Comparison of ENCODE assay signal across 1 cellular context in the genomic region with DNA sequence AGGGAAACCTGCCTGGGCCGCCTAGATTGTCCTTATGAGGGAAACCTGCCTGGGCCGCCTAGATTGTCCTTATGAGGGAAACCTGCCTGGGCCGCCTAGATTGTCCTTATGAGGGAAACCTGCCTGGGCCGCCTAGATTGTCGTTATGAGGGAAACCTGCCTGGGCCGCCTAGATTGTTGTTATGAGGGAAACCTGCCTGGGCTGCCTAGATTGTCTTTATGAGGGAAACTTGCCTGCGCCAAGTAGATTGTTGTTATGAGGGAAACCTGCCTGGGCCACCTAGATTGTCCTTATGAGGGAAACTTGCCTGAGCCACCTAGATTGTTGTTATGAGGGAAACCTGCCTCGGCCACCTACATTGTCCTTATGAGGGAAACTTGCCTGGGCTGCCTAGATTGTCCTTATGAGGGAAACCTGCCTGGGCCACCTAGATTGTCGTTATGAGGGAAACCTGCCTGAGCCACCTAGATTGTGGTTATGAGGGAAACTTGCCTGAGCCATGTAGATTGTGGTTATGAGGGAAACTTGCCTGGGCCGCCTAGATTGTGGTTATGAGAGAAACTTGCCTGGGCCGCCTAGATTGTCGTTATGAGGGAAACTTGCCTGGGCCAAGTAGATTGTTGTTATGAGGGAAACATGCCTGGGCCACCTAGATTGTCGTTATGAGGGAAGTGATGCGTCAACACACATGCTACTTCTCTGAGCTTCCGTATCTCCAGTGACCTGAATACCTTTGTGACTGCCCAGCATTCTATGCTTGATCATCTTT.
TF ChIP-seq lines count a peak whose summit lies in the region.
"Not testable (repeated sequence)": the region's sequence is repeated elsewhere in the genome, so short reads cannot be mapped to it uniquely, and the experiment has no call there.

No MANE protein-coding gene starts in this region.

TF ChIP-seq in K562, 482 proteins besides CTCF, POLR2A, EP300 and RAD21 (continued from another document and continues in another):
- TF ChIP-seq, protein P1, sequence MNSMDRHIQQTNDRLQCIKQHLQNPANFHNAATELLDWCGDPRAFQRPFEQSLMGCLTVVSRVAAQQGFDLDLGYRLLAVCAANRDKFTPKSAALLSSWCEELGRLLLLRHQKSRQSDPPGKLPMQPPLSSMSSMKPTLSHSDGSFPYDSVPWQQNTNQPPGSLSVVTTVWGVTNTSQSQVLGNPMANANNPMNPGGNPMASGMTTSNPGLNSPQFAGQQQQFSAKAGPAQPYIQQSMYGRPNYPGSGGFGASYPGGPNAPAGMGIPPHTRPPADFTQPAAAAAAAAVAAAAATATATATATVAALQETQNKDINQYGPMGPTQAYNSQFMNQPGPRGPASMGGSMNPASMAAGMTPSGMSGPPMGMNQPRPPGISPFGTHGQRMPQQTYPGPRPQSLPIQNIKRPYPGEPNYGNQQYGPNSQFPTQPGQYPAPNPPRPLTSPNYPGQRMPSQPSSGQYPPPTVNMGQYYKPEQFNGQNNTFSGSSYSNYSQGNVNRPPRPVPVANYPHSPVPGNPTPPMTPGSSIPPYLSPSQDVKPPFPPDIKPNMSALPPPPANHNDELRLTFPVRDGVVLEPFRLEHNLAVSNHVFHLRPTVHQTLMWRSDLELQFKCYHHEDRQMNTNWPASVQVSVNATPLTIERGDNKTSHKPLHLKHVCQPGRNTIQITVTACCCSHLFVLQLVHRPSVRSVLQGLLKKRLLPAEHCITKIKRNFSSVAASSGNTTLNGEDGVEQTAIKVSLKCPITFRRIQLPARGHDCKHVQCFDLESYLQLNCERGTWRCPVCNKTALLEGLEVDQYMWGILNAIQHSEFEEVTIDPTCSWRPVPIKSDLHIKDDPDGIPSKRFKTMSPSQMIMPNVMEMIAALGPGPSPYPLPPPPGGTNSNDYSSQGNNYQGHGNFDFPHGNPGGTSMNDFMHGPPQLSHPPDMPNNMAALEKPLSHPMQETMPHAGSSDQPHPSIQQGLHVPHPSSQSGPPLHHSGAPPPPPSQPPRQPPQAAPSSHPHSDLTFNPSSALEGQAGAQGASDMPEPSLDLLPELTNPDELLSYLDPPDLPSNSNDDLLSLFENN (IDR thresholded peaks at IDR 0.05; ENCODE audit: low read depth in 2 of 2, low read length in 2 of 2): peak in 1 of 2 experiments; percentile 99; a peak in 2 of 4 replicates
- TF ChIP-seq GATA2 (CRISPR knock-in tag; IDR thresholded peaks at IDR 0.05) (peak; percentile 98), TOE1 (IDR thresholded peaks at IDR 0.05; ENCODE audit: borderline replicate concordance) (0 out of 2 replicates have a peak, but pooled peaks have one; percentile 46), CREM (IDR thresholded peaks at IDR 0.05; ENCODE audit: low read depth) (peak; percentile 90), ELF1 (tag; IDR thresholded peaks at IDR 0.05) (0 out of 2 replicates have a peak, but pooled peaks have one; percentile 27), SMARCE1 (IDR thresholded peaks at IDR 0.05) (peak; percentile 86; the same call in 1 of the 2 replicates), C11orf30 (IDR thresholded peaks at IDR 0.05; ENCODE audit: low read depth) (peak; percentile 55; the same call in 1 of the 2 replicates), CBFA2T2 (conservative IDR thresholded peaks at IDR 0.05) (peak; percentile 98), ATF1 (tag; IDR thresholded peaks at IDR 0.05) (peak; percentile 73), FOSL1 (tag; conservative IDR thresholded peaks at IDR 0.05) (peak; percentile 90), MXI1 (IDR thresholded peaks at IDR 0.05; ENCODE audit: low read depth, low read length) (peak; percentile 91), TAF1 (IDR thresholded peaks at IDR 0.05; ENCODE audit: control insufficient read depth, extremely low read depth, insufficient read depth, low read length, severe bottlenecking) (peak; percentile 60), MEF2A (IDR thresholded peaks at IDR 0.05; ENCODE audit: control insufficient read depth, low read depth, low read length) (peak; percentile 71), FOXM1 (IDR thresholded peaks at IDR 0.05; ENCODE audit: low read depth) (peak; percentile 83), ETV6 (IDR thresholded peaks at IDR 0.05; ENCODE audit: borderline replicate concordance in 1 of 2, low read depth in 2 of 2, low read length in 1 of 2) (peak; percentile 37 to 89; a peak in 3 of 4 replicates), ESRRA (IDR thresholded peaks at IDR 0.05; ENCODE audit: borderline replicate concordance, low read depth) (peak; percentile 89; the same call in 1 of the 2 replicates), BMI1 (IDR thresholded peaks at IDR 0.05; ENCODE audit: low read length) (0 out of 2 replicates have a peak, but pooled peaks have one; percentile 40), BHLHE40 (IDR thresholded peaks at IDR 0.05; ENCODE audit: low read length) (peak; percentile 61), KHSRP (IDR thresholded peaks at IDR 0.05) (peak; percentile 68; the same call in 1 of the 2 replicates), ZNF175 (CRISPR knock-in tag; IDR thresholded peaks at IDR 0.05; ENCODE audit: low read depth) (peak; percentile 82), RUNX1 (IDR thresholded peaks at IDR 0.05; ENCODE audit: low read depth) (peak; percentile 96), SP1 (CRISPR knock-in tag; IDR thresholded peaks at IDR 0.05) (peak; percentile 61; the same call in 1 of the 2 replicates), TCF3 (CRISPR knock-in tag; IDR thresholded peaks at IDR 0.05) (peak; percentile 97), MEF2D (tag; conservative IDR thresholded peaks at IDR 0.05; ENCODE audit: low read depth) (peak; percentile 52; the same call in 1 of the 2 replicates), MYNN (IDR thresholded peaks at IDR 0.05) (peak; percentile 36; the same call in 1 of the 2 replicates), RCOR1 (IDR thresholded peaks at IDR 0.05; ENCODE audit: borderline replicate concordance in 1 of 2, low read depth in 2 of 2, low read length in 2 of 2) (peak; percentile 64 to 90; a peak in 3 of 4 replicates), ZNF766 (CRISPR knock-in tag; conservative IDR thresholded peaks at IDR 0.05) (peak; percentile 91)
- TF ChIP-seq TOE1 (CRISPR knock-in tag; IDR thresholded peaks at IDR 0.05; ENCODE audit: borderline replicate concordance, low read depth); ATF1 (CRISPR knock-in tag; IDR thresholded peaks at IDR 0.05); FOXM1 (CRISPR knock-in tag; IDR thresholded peaks at IDR 0.05; ENCODE audit: low read depth); ETV6 (CRISPR knock-in tag; IDR thresholded peaks at IDR 0.05; ENCODE audit: borderline replicate concordance); MYNN (CRISPR knock-in tag; IDR thresholded peaks at IDR 0.05): not testable (repeated sequence)
- TF ChIP-seq, protein P2, sequence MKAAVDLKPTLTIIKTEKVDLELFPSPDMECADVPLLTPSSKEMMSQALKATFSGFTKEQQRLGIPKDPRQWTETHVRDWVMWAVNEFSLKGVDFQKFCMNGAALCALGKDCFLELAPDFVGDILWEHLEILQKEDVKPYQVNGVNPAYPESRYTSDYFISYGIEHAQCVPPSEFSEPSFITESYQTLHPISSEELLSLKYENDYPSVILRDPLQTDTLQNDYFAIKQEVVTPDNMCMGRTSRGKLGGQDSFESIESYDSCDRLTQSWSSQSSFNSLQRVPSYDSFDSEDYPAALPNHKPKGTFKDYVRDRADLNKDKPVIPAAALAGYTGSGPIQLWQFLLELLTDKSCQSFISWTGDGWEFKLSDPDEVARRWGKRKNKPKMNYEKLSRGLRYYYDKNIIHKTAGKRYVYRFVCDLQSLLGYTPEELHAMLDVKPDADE (conservative IDR thresholded peaks at IDR 0.05; ENCODE audit: control insufficient read depth, low read depth, low read length): peak; percentile 89
- TF ChIP-seq, protein P3, sequence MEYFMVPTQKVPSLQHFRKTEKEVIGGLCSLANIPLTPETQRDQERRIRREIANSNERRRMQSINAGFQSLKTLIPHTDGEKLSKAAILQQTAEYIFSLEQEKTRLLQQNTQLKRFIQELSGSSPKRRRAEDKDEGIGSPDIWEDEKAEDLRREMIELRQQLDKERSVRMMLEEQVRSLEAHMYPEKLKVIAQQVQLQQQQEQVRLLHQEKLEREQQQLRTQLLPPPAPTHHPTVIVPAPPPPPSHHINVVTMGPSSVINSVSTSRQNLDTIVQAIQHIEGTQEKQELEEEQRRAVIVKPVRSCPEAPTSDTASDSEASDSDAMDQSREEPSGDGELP (CRISPR knock-in tag; IDR thresholded peaks at IDR 0.05; ENCODE audit: borderline replicate concordance): peak; percentile 51; the same call in 1 of the 2 replicates
- TF ChIP-seq, protein P4, sequence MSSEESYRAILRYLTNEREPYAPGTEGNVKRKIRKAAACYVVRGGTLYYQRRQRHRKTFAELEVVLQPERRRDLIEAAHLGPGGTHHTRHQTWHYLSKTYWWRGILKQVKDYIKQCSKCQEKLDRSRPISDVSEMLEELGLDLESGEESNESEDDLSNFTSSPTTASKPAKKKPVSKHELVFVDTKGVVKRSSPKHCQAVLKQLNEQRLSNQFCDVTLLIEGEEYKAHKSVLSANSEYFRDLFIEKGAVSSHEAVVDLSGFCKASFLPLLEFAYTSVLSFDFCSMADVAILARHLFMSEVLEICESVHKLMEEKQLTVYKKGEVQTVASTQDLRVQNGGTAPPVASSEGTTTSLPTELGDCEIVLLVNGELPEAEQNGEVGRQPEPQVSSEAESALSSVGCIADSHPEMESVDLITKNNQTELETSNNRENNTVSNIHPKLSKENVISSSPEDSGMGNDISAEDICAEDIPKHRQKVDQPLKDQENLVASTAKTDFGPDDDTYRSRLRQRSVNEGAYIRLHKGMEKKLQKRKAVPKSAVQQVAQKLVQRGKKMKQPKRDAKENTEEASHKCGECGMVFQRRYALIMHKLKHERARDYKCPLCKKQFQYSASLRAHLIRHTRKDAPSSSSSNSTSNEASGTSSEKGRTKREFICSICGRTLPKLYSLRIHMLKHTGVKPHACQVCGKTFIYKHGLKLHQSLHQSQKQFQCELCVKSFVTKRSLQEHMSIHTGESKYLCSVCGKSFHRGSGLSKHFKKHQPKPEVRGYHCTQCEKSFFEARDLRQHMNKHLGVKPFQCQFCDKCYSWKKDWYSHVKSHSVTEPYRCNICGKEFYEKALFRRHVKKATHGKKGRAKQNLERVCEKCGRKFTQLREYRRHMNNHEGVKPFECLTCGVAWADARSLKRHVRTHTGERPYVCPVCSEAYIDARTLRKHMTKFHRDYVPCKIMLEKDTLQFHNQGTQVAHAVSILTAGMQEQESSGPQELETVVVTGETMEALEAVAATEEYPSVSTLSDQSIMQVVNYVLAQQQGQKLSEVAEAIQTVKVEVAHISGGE (CRISPR knock-in tag; IDR thresholded peaks at IDR 0.05): peak in 1 of 3 experiments; percentile 67; a peak in 2 of 6 replicates
- TF ChIP-seq, protein P5, sequence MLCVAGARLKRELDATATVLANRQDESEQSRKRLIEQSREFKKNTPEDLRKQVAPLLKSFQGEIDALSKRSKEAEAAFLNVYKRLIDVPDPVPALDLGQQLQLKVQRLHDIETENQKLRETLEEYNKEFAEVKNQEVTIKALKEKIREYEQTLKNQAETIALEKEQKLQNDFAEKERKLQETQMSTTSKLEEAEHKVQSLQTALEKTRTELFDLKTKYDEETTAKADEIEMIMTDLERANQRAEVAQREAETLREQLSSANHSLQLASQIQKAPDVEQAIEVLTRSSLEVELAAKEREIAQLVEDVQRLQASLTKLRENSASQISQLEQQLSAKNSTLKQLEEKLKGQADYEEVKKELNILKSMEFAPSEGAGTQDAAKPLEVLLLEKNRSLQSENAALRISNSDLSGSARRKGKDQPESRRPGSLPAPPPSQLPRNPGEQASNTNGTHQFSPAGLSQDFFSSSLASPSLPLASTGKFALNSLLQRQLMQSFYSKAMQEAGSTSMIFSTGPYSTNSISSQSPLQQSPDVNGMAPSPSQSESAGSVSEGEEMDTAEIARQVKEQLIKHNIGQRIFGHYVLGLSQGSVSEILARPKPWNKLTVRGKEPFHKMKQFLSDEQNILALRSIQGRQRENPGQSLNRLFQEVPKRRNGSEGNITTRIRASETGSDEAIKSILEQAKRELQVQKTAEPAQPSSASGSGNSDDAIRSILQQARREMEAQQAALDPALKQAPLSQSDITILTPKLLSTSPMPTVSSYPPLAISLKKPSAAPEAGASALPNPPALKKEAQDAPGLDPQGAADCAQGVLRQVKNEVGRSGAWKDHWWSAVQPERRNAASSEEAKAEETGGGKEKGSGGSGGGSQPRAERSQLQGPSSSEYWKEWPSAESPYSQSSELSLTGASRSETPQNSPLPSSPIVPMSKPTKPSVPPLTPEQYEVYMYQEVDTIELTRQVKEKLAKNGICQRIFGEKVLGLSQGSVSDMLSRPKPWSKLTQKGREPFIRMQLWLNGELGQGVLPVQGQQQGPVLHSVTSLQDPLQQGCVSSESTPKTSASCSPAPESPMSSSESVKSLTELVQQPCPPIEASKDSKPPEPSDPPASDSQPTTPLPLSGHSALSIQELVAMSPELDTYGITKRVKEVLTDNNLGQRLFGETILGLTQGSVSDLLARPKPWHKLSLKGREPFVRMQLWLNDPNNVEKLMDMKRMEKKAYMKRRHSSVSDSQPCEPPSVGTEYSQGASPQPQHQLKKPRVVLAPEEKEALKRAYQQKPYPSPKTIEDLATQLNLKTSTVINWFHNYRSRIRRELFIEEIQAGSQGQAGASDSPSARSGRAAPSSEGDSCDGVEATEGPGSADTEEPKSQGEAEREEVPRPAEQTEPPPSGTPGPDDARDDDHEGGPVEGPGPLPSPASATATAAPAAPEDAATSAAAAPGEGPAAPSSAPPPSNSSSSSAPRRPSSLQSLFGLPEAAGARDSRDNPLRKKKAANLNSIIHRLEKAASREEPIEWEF (CRISPR knock-in tag; IDR thresholded peaks at IDR 0.05): peak; percentile 81; the same call in 1 of the 2 replicates
- TF ChIP-seq, protein P6, sequence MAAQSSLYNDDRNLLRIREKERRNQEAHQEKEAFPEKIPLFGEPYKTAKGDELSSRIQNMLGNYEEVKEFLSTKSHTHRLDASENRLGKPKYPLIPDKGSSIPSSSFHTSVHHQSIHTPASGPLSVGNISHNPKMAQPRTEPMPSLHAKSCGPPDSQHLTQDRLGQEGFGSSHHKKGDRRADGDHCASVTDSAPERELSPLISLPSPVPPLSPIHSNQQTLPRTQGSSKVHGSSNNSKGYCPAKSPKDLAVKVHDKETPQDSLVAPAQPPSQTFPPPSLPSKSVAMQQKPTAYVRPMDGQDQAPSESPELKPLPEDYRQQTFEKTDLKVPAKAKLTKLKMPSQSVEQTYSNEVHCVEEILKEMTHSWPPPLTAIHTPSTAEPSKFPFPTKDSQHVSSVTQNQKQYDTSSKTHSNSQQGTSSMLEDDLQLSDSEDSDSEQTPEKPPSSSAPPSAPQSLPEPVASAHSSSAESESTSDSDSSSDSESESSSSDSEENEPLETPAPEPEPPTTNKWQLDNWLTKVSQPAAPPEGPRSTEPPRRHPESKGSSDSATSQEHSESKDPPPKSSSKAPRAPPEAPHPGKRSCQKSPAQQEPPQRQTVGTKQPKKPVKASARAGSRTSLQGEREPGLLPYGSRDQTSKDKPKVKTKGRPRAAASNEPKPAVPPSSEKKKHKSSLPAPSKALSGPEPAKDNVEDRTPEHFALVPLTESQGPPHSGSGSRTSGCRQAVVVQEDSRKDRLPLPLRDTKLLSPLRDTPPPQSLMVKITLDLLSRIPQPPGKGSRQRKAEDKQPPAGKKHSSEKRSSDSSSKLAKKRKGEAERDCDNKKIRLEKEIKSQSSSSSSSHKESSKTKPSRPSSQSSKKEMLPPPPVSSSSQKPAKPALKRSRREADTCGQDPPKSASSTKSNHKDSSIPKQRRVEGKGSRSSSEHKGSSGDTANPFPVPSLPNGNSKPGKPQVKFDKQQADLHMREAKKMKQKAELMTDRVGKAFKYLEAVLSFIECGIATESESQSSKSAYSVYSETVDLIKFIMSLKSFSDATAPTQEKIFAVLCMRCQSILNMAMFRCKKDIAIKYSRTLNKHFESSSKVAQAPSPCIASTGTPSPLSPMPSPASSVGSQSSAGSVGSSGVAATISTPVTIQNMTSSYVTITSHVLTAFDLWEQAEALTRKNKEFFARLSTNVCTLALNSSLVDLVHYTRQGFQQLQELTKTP (IDR thresholded peaks at IDR 0.05; ENCODE audit: low read depth in 1 of 2, partially characterized antibody in 2 of 2): peak in 1 of 2 experiments; percentile 75
